ENCODE assay signal across 27 cellular contexts in genomic region chr2:138931284-138932256, GRCh38.
"Had no signal": no experiment of that assay in that cellular context is flagged by ENCODE, and none has a peak within 500 bp of the region (broad histone marks: within the 10 kb centered on the region; RNA-seq: fewer than 3 reads in every experiment).

No MANE protein-coding gene starts in this region.

- H3K27ac ChIP-seq: brain microvascular endothelial cell, cardiac muscle cell, Peyer's patch, RWPE1, SJSA1 had no signal

- H3K36me3 Mint-ChIP-seq: activated CD8-positive, alpha-beta memory T cell treated with anti-CD3 and anti-CD28 coated beads, Interleukin-2, amount 10 ng/mL, durations not matched to agents 7 days and 5 days; activated naive CD8-positive, alpha-beta T cell had no signal

- H3K4me1 ChIP-seq: Peyer's patch, SJSA1 had no signal

- H3K27me3 ChIP-seq: brain microvascular endothelial cell, cardiac muscle cell, Peyer's patch, SJSA1 had no signal

- H3K9me3 ChIP-seq: Peyer's patch, SJSA1 had no signal

- DNase-seq: activated B cell treated with CpG ODN at 0.5 μM for 24 hours; activated CD4-positive, alpha-beta T cell treated with anti-CD3 and anti-CD28 coated beads for 1 hour; activated CD4-positive, alpha-beta T cell treated with anti-CD3 and anti-CD28 coated beads, Interleukin-2, amount 10 ng/mL, durations not matched to agents 24 days and 14 days; activated CD4-positive, alpha-beta T cell treated with anti-CD3 and anti-CD28 coated beads, Interleukin-2, amount 50 U/mL, for 48 hours; activated CD8-positive, alpha-beta memory T cell treated with anti-CD3 and anti-CD28 coated beads, Interleukin-2, amount 10 ng/mL, durations not matched to agents 7 days and 5 days; activated gamma-delta T cell; activated naive CD4-positive, alpha-beta T cell treated with anti-CD3 and anti-CD28 coated beads for 36 hours; activated T-cell treated with anti-CD3 and anti-CD28 coated beads, Interleukin-2, amount 50 U/mL, for 24 hours; amygdala; brain microvascular endothelial cell; KBM-7; NCI-H1048; NCI-H1417 treated with DMSO at 0.1 percent for 48 hours; NCI-H1694; NCI-H2029; NCI-H2107; NCI-H446; NCI-H526; SHP77; SW 1271 had no signal

- ATAC-seq: activated CD8-positive, alpha-beta memory T cell treated with anti-CD3 and anti-CD28 coated beads, Interleukin-2, amount 10 ng/mL, durations not matched to agents 7 days and 5 days; SK-N-SH treated with all-trans-retinoic acid at 6 μM for 48 hours had no signal

- H3K27ac Mint-ChIP-seq: activated B cell treated with CpG ODN at 0.5 μM for 24 hours; activated CD4-positive, alpha-beta T cell treated with anti-CD3 and anti-CD28 coated beads, Interleukin-2, amount 10 ng/mL, durations not matched to agents 24 days and 14 days; activated CD8-positive, alpha-beta memory T cell treated with anti-CD3 and anti-CD28 coated beads, Interleukin-2, amount 10 ng/mL, durations not matched to agents 7 days and 5 days; activated naive CD4-positive, alpha-beta T cell treated with anti-CD3 and anti-CD28 coated beads for 36 hours; activated naive CD8-positive, alpha-beta T cell; activated T-cell treated with anti-CD3 and anti-CD28 coated beads, Interleukin-2, amount 50 U/mL, for 24 hours; activated T-helper 1 cell treated with anti-CD3 and anti-CD28 coated beads, Interleukin-12 subunit alpha, Interleukin-12 subunit beta, Interleukin-2, Interleukin-4 antibody, amounts not matched to agents 30 ng/mL and 10 ng/mL and 1 ng/mL, durations not matched to agents 14 hours and 24 hours and 36 hours had no signal

- H3K36me3 ChIP-seq: brain microvascular endothelial cell, cardiac muscle cell, Peyer's patch, SJSA1 had no signal

- H3K4me3 Mint-ChIP-seq: activated B cell treated with CpG ODN at 0.5 μM for 24 hours; activated CD4-positive, alpha-beta T cell treated with anti-CD3 and anti-CD28 coated beads, Interleukin-2, amount 10 ng/mL, durations not matched to agents 24 days and 14 days; activated CD8-positive, alpha-beta memory T cell treated with anti-CD3 and anti-CD28 coated beads, Interleukin-2, amount 10 ng/mL, durations not matched to agents 7 days and 5 days; activated naive CD4-positive, alpha-beta T cell treated with anti-CD3 and anti-CD28 coated beads for 36 hours; activated naive CD8-positive, alpha-beta T cell; activated T-cell treated with anti-CD3 and anti-CD28 coated beads, Interleukin-2, amount 50 U/mL, for 24 hours; activated T-helper 1 cell treated with anti-CD3 and anti-CD28 coated beads, Interleukin-12 subunit alpha, Interleukin-12 subunit beta, Interleukin-2, Interleukin-4 antibody, amounts not matched to agents 30 ng/mL and 10 ng/mL and 1 ng/mL, durations not matched to agents 14 hours and 24 hours and 36 hours had no signal

- H3K4me1 Mint-ChIP-seq: activated B cell treated with CpG ODN at 0.5 μM for 24 hours; activated CD4-positive, alpha-beta T cell treated with anti-CD3 and anti-CD28 coated beads, Interleukin-2, amount 10 ng/mL, durations not matched to agents 24 days and 14 days; activated CD8-positive, alpha-beta memory T cell treated with anti-CD3 and anti-CD28 coated beads, Interleukin-2, amount 10 ng/mL, durations not matched to agents 7 days and 5 days had no signal

- H3K27me3 Mint-ChIP-seq: activated B cell treated with CpG ODN at 0.5 μM for 24 hours; activated CD4-positive, alpha-beta T cell treated with anti-CD3 and anti-CD28 coated beads, Interleukin-2, amount 10 ng/mL, durations not matched to agents 24 days and 14 days; activated CD8-positive, alpha-beta memory T cell treated with anti-CD3 and anti-CD28 coated beads, Interleukin-2, amount 10 ng/mL, durations not matched to agents 7 days and 5 days; activated naive CD8-positive, alpha-beta T cell; activated T-cell treated with anti-CD3 and anti-CD28 coated beads, Interleukin-2, amount 50 U/mL, for 24 hours had no signal

- H3K9me3 Mint-ChIP-seq: activated B cell treated with CpG ODN at 0.5 μM for 24 hours; activated CD4-positive, alpha-beta T cell treated with anti-CD3 and anti-CD28 coated beads, Interleukin-2, amount 10 ng/mL, durations not matched to agents 24 days and 14 days had no signal

- H3K4me3 ChIP-seq: cardiac muscle cell, Peyer's patch, SJSA1 had no signal
